Comparison of ENCODE assay signal across 1 cellular context in genomic region chr3:43105597-43106292, GRCh38.
TF ChIP-seq lines count a peak whose summit lies in the region.

Gene POMGNT2 (minus strand): TSS chr3:43106079. CDS start chr3:43081431, 24,648 bp downstream.

TF ChIP-seq in H1, 55 proteins besides CTCF, POLR2A, EP300 and RAD21:
- TF ChIP-seq MAX (IDR thresholded peaks at IDR 0.05) (peak; percentile 34; the same call in 1 of the 2 replicates), JUN (IDR thresholded peaks at IDR 0.05; ENCODE audit: low read depth, low read length) (no peak), POLR2AphosphoS5 (IDR thresholded peaks at IDR 0.05; ENCODE audit: low read depth, low read length) (no peak), RXRA (IDR thresholded peaks at IDR 0.05; ENCODE audit: insufficient read depth, low read depth, low read length) (no peak), NRF1 (IDR thresholded peaks at IDR 0.05; ENCODE audit: low read depth, low read length) (peak; percentile 86), GABPA (IDR thresholded peaks at IDR 0.05; ENCODE audit: borderline replicate concordance, insufficient read depth, low read length) (no peak), PHF8 (conservative IDR thresholded peaks at IDR 0.05; ENCODE audit: low read depth, low read length) (peak; percentile 59), SIX5 (IDR thresholded peaks at IDR 0.05; ENCODE audit: low read depth, low read length) (peak; percentile 69), KDM1A (IDR thresholded peaks at IDR 0.05; ENCODE audit: borderline replicate concordance, low read length) (no peak), BACH1 (IDR thresholded peaks at IDR 0.05; ENCODE audit: low read length) (no peak), TBP (IDR thresholded peaks at IDR 0.05; ENCODE audit: low read depth, low read length) (no peak), ATF3 (IDR thresholded peaks at IDR 0.05; ENCODE audit: insufficient read depth, low read depth, low read length) (no peak), GTF2F1 (IDR thresholded peaks at IDR 0.05; ENCODE audit: borderline replicate concordance, low read depth, low read length) (no peak), TEAD4 (IDR thresholded peaks at IDR 0.05; ENCODE audit: low read depth, low read length) (peak; percentile 75), CHD7 (IDR thresholded peaks at IDR 0.05; ENCODE audit: insufficient replicate concordance, low read length) (no peak), SUZ12 (IDR thresholded peaks at IDR 0.05; ENCODE audit: low read length) (no peak), POU5F1 (IDR thresholded peaks at IDR 0.05; ENCODE audit: low read depth, low read length) (no peak), TAF7 (optimal IDR thresholded peaks at IDR 0.05; ENCODE audit: borderline replicate concordance, low read depth, low read length) (no peak), SP4 (IDR thresholded peaks at IDR 0.05; ENCODE audit: low read length) (no peak), SAP30 (IDR thresholded peaks at IDR 0.05; ENCODE audit: insufficient read depth, insufficient replicate concordance, low read length) (no peak), SP2 (IDR thresholded peaks at IDR 0.05; ENCODE audit: low read length) (no peak), CREB1 (IDR thresholded peaks at IDR 0.05) (0 out of 2 replicates have a peak, but pooled peaks have one; percentile 23), CBX5 (IDR thresholded peaks at IDR 0.05; ENCODE audit: low read depth, low read length) (no peak), EGR1 (IDR thresholded peaks at IDR 0.05; ENCODE audit: borderline replicate concordance, low read depth, low read length) (no peak), TAF1 (IDR thresholded peaks at IDR 0.05; ENCODE audit: low read depth, low read length) (peak; percentile 54), HDAC2 (IDR thresholded peaks at IDR 0.05; ENCODE audit: borderline replicate concordance in 1 of 2, low read depth in 2 of 2, low read length in 2 of 2) (no peak), SIRT6 (IDR thresholded peaks at IDR 0.05; ENCODE audit: low read length) (no peak), ASH2L (IDR thresholded peaks at IDR 0.05; ENCODE audit: low read length) (peak; percentile 44), RBBP5 (IDR thresholded peaks at IDR 0.05; ENCODE audit: borderline replicate concordance, low read depth, low read length) (no peak; the same call in 1 of the 2 replicates), E2F6 (IDR thresholded peaks at IDR 0.05) (peak; percentile 68), JUND (IDR thresholded peaks at IDR 0.05; ENCODE audit: low read length) (no peak), BRCA1 (IDR thresholded peaks at IDR 0.05; ENCODE audit: low read depth, low read length) (no peak), KDM4A (IDR thresholded peaks at IDR 0.05; ENCODE audit: low read depth, low read length, severe bottlenecking) (peak; percentile 96), SP1 (IDR thresholded peaks at IDR 0.05; ENCODE audit: low read depth, low read length) (no peak), RNF2 (IDR thresholded peaks at IDR 0.05; ENCODE audit: borderline replicate concordance, low read depth, low read length, missing control alignments, poor library complexity, severe bottlenecking) (no peak), SIN3A (conservative IDR thresholded peaks at IDR 0.05 in 1 of 2, IDR thresholded peaks at IDR 0.05 in 1 of 2; ENCODE audit: low read depth in 1 of 2, low read length in 2 of 2) (no peak; a peak in 1 of 4 replicates), FOSL1 (IDR thresholded peaks at IDR 0.05; ENCODE audit: insufficient read depth, low read depth, low read length) (no peak), EZH2 (IDR thresholded peaks at IDR 0.05; ENCODE audit: low read depth, low read length, severe bottlenecking) (no peak), ATF2 (IDR thresholded peaks at IDR 0.05; ENCODE audit: low read length) (no peak), CHD1 (IDR thresholded peaks at IDR 0.05; ENCODE audit: low read depth, low read length) (no peak), ZNF274 (IDR thresholded peaks at IDR 0.05; ENCODE audit: borderline replicate concordance, extremely low read depth, low read length) (no peak)
